Comparison of ENCODE assay signal across 23 cellular contexts in the genomic region with DNA sequence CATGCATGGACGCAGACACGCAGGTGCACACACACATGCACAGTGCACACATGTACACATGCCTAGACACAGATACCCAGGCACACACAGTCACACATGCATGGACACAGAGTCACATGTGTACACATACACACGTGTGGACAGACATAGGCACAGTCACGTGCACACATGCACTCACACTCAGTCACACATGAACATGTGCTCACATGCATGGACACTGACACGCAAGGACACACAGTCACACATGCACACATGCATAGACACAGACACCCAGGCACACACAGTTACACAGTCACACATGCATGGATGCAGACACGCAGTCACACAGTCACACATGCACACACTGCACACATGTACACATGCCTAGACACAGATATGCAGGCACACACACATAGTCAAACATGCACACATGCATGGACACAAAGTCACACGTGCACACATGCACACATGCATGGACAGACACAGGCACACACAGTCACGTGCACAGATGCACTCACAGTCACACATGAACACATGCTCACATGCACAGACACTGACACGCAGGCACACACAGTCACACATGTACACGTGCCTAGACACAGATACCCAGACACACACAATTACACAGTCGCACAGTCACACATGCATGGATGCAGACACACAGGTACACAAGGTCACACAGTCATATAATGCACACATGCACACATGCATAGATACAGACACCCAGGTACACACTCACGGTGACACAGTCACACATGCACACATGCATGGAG. TPM values are rescaled to one million over a fixed set of nuclear protein-coding genes. Genes with fewer than 3 reads are reported as not detected.
DNase-seq lines count a peak whose midpoint lies in the region; ATAC-seq, FAIRE-seq and TF ChIP-seq lines count a peak whose summit lies in the region.
"Had no signal": no experiment of that assay in that cellular context is flagged by ENCODE, and none has a peak within 500 bp of the region (broad histone marks: within the 10 kb centered on the region; RNA-seq: fewer than 3 reads in every experiment).

No MANE protein-coding gene starts in this region.

- H3K4me3 ChIP-seq in CD8-positive, alpha-beta T cell (ENCODE audit: low read depth, low read length) = no peak overlapping the region
- no peak overlapping the region for H3K4me3 ChIP-seq in endothelial cell of umbilical vein (replicated peaks in 1 of 3; ENCODE audit: insufficient read depth in 1 of 3, low read depth in 1 of 3, low read length in 3 of 3)
- H3K4me3 ChIP-seq: BLaER1 treated with 17β-estradiol and CSF1 and Interleukin-3, amounts not matched to agents 10 nM and 100 nM; SJCRH30 had no signal

- no peaks in the 10 kb centered on the region for H3K23me2 ChIP-seq in H9 (ENCODE audit: insufficient read length, low read depth, low read length, poor library complexity, severe bottlenecking)

- DNase-seq in CD8-positive, alpha-beta T cell = peak in 1 of 7 experiments; percentile 2
- DNase-seq in H9 (no peak), endothelial cell of umbilical vein (ENCODE audit: low read depth, low spot score) (no peak), posterior vena cava (ENCODE audit: low spot score) (peak; percentile 20), 8988T (no peak), medulla oblongata (ENCODE audit: extremely low spot score) (no peak)
- DNase-seq in effector CD4-positive, alpha-beta T cell = no peak
- DNase-seq: ACHN; CD4-positive, alpha-beta memory T cell; H7; HFFc6; KG1; NCI-H1092 treated with DMSO at 0.1 percent for 48 hours; NCI-H1436 treated with DMSO at 0.1 percent for 48 hours; NCI-H2029; NCI-H226; NCI-H510A treated with DMSO at 0.1 percent for 48 hours; NCI-H748 treated with DMSO at 0.1 percent for 48 hours; NK-92 treated with Interleukin-12 subunit alpha and Interleukin-12 subunit beta, amount 100 ng/mL, for 24 hours; SJCRH30 had no signal

- dilution Hi-C loops in endothelial cell of umbilical vein (cut with MboI; ENCODE audit: extremely low pct_ligation_motif_present, low sequenced_read_pairs) = no loop called here

- POLR2A ChIA-PET in CD8-positive, alpha-beta T cell (lab: Charles Lee) = no interaction called here
- POLR2A ChIA-PET in endothelial cell of umbilical vein (lab: Charles Lee) = no interaction called here

- no peaks in the 10 kb centered on the region for H3K27me3 Mint-ChIP-seq in CD8-positive, alpha-beta T cell (ENCODE audit: low read depth)
- no peaks in the 10 kb centered on the region; the same call in 1 of the 2 replicates for H3K27me3 Mint-ChIP-seq in H9 (ENCODE audit: low read depth)
- H3K27me3 Mint-ChIP-seq: CD4-positive, alpha-beta memory T cell had no signal

- no peak overlapping the region for H2AFZ ChIP-seq in H9 (ENCODE audit: low read length)
- no peak overlapping the region for H2AFZ ChIP-seq in endothelial cell of umbilical vein (ENCODE audit: low read depth, low read length)

- no peak overlapping the region for H2AK5ac ChIP-seq in H9 (ENCODE audit: insufficient read length, low read length)

- no peak for ATAC-seq in CD8-positive, alpha-beta T cell

- no peak overlapping the region for H2BK15ac ChIP-seq in H9 (ENCODE audit: low read depth, low read length)

- H3K9ac ChIP-seq in H9 (ENCODE audit: extremely low read depth, insufficient read length, low read length) (no peak overlapping the region), endothelial cell of umbilical vein (replicated peaks; ENCODE audit: extremely low read depth, insufficient read depth, low read length) (no peak overlapping the region)
- H3K9ac ChIP-seq: BLaER1 treated with 17β-estradiol and CSF1 and Interleukin-3, amounts not matched to agents 10 nM and 100 nM had no signal

- no peak overlapping the region for H4K91ac ChIP-seq in H9 (ENCODE audit: insufficient read length, low read depth, low read length)

- no peak overlapping the region for H2BK12ac ChIP-seq in H9 (ENCODE audit: insufficient read length, low read depth, low read length)

- H4K20me1 ChIP-seq in H9 (ENCODE audit: control insufficient read depth, insufficient read depth, insufficient read length) (peaks cover 7% of the 10 kb centered on the region), endothelial cell of umbilical vein (replicated peaks; ENCODE audit: control insufficient read depth, extremely low read depth, insufficient read depth, low read length) (no peaks in the 10 kb centered on the region)
- H4K20me1 ChIP-seq: BLaER1 treated with 17β-estradiol and CSF1 and Interleukin-3, amounts not matched to agents 10 nM and 100 nM had no signal

- H3K9me1 ChIP-seq in endothelial cell of umbilical vein (replicated peaks; ENCODE audit: control insufficient read depth, extremely low read depth, insufficient read depth, low read length) = no peaks in the 10 kb centered on the region

- intact Hi-C loops in CD8-positive, alpha-beta T cell (cut with DNase I, micrococcal nuclease) = no loop called here
- intact Hi-C loops in endothelial cell of umbilical vein (cut with micrococcal nuclease) = no loop called here
- intact Hi-C loops in posterior vena cava (cut with DNase I) = no loop called here

- H3K27ac Mint-ChIP-seq in CD8-positive, alpha-beta T cell = peak overlapping the region; percentile 41
- peak overlapping the region in 1 of 3 experiments; percentile 5; a peak in 2 of 7 replicates for H3K27ac Mint-ChIP-seq in H9
- H3K27ac Mint-ChIP-seq: CD4-positive, alpha-beta memory T cell; HFFc6 had no signal

- no peak overlapping the region for H3K4me2 ChIP-seq in H9 (ENCODE audit: insufficient read depth, insufficient read length, low read length)
- no peak overlapping the region for H3K4me2 ChIP-seq in endothelial cell of umbilical vein (ENCODE audit: insufficient read depth, low read length)
- H3K4me2 ChIP-seq: BLaER1 treated with 17β-estradiol and CSF1 and Interleukin-3, amounts not matched to agents 10 nM and 100 nM had no signal

- no peak overlapping the region for H3K14ac ChIP-seq in H9 (ENCODE audit: insufficient read depth, low read length)

- no TSS peak for BruUV-seq in endothelial cell of umbilical vein (replicated peaks; lab: Mats Ljungman, UMichigan)

- H3T11ph ChIP-seq in H9 (ENCODE audit: low read length) = no peak overlapping the region

- H3K4me3 Mint-ChIP-seq in CD8-positive, alpha-beta T cell = no peak overlapping the region
- no peak overlapping the region for H3K4me3 Mint-ChIP-seq in H9
- H3K4me3 Mint-ChIP-seq: HFFc6 had no signal

- no peaks in the 10 kb centered on the region for H3K9me3 ChIP-seq in CD8-positive, alpha-beta T cell (ENCODE audit: low read length)
- H3K9me3 ChIP-seq in H9 (ENCODE audit: control insufficient read depth, low read depth, low read length) (no peaks in the 10 kb centered on the region), endothelial cell of umbilical vein (replicated peaks; ENCODE audit: control insufficient read depth, insufficient read depth, low read length) (no peaks in the 10 kb centered on the region)
- H3K9me3 ChIP-seq: SJCRH30 had no signal

- H3K23ac ChIP-seq in H9 (ENCODE audit: insufficient read length, low read depth, low read length) = peak overlapping the region; percentile 9

- H3K36me3 Mint-ChIP-seq in CD8-positive, alpha-beta T cell = no peaks in the 10 kb centered on the region
- peaks cover 0 to 4% (median 0%) of the 10 kb centered on the region in 3 experiments; a peak in 1 of 7 replicates for H3K36me3 Mint-ChIP-seq in H9 (ENCODE audit: insufficient read depth in 1 of 3, low read depth in 3 of 3)
- H3K36me3 Mint-ChIP-seq: CD4-positive, alpha-beta memory T cell had no signal

- TF ChIP-seq POLR2A in endothelial cell of umbilical vein (IDR thresholded peaks at IDR 0.05; ENCODE audit: low read depth, low read length) = no peak

- peak overlapping the region; percentile 5 for H3K56ac ChIP-seq in H9 (ENCODE audit: insufficient read length, low read depth, low read length)

- H3K79me2 ChIP-seq in H9 (ENCODE audit: insufficient read depth, low read length) (no peaks in the 10 kb centered on the region), endothelial cell of umbilical vein (ENCODE audit: control insufficient read depth, insufficient read depth, low read length) (no peaks in the 10 kb centered on the region)

- no peak overlapping the region for H3K4ac ChIP-seq in H9 (ENCODE audit: low read depth, low read length)

- H3K79me1 ChIP-seq in H9 (ENCODE audit: insufficient read depth, low read depth, low read length, poor library complexity, severe bottlenecking) = no peaks in the 10 kb centered on the region

- no peak overlapping the region for H3K18ac ChIP-seq in H9 (ENCODE audit: insufficient read length, low read depth, low read length)

- no peaks in the 10 kb centered on the region for H3K36me3 ChIP-seq in CD8-positive, alpha-beta T cell (ENCODE audit: insufficient read depth, low read length)
- no peaks in the 10 kb centered on the region for H3K36me3 ChIP-seq in endothelial cell of umbilical vein (ENCODE audit: control insufficient read depth in 2 of 2, extremely low read depth in 1 of 2, insufficient read depth in 2 of 2, low read length in 2 of 2)
- H3K36me3 ChIP-seq: BLaER1 treated with 17β-estradiol and CSF1 and Interleukin-3, amounts not matched to agents 10 nM and 100 nM; SJCRH30 had no signal

- H3K27me3 ChIP-seq in CD8-positive, alpha-beta T cell (ENCODE audit: insufficient read depth, low read length) = no peaks in the 10 kb centered on the region
- H3K27me3 ChIP-seq in H9 (ENCODE audit: insufficient read depth, low read length) (no peaks in the 10 kb centered on the region), endothelial cell of umbilical vein (ENCODE audit: control insufficient read depth in 2 of 2, insufficient read depth in 2 of 2, low read length in 2 of 2) (no peaks in the 10 kb centered on the region)
- H3K27me3 ChIP-seq: BLaER1 treated with 17β-estradiol and CSF1 and Interleukin-3, amounts not matched to agents 10 nM and 100 nM; SJCRH30 had no signal

- CTCF ChIA-PET in CD8-positive, alpha-beta T cell (lab: Charles Lee) = no interaction called here
- CTCF ChIA-PET in endothelial cell of umbilical vein (lab: Charles Lee) = no interaction called here

- H2BK120ac ChIP-seq in H9 (ENCODE audit: low read depth, low read length, poor library complexity, severe bottlenecking) = no peak overlapping the region

- no peak overlapping the region for H2BK20ac ChIP-seq in H9 (ENCODE audit: low read depth, low read length, poor library complexity, severe bottlenecking)

- no CpG with 5 or more reads among the region's 12 CpGs for WGBS in H9 (ENCODE audit: extremely low coverage, insufficient read length, low lambda C conversion rate)

- no peak overlapping the region for H2BK5ac ChIP-seq in H9 (ENCODE audit: insufficient read length, low read length)

- no peak overlapping the region for H3K27ac ChIP-seq in CD8-positive, alpha-beta T cell (ENCODE audit: low read depth, low read length)
- H3K27ac ChIP-seq in H9 (ENCODE audit: insufficient read length, low read depth, low read length) = no peak overlapping the region
- H3K27ac ChIP-seq in endothelial cell of umbilical vein (ENCODE audit: insufficient read depth, low read depth, low read length) = no peak overlapping the region
- H3K27ac ChIP-seq: BLaER1 treated with 17β-estradiol and CSF1 and Interleukin-3, amounts not matched to agents 10 nM and 100 nM; SJCRH30 had no signal

- H3K9me3 Mint-ChIP-seq in CD8-positive, alpha-beta T cell = no peaks in the 10 kb centered on the region
- peaks cover 13 to 29% of the 10 kb centered on the region in 2 experiments; a peak in 4 of 5 replicates for H3K9me3 Mint-ChIP-seq in H9

- no peak for FAIRE-seq in endothelial cell of umbilical vein (lab: Jason Lieb, UNC)
- FAIRE-seq: GM19239 had no signal

- H3K4me1 Mint-ChIP-seq in CD8-positive, alpha-beta T cell (ENCODE audit: low read depth) = no peaks in the 10 kb centered on the region
- no peaks in the 10 kb centered on the region for H3K4me1 Mint-ChIP-seq in H9

- peak overlapping the region; percentile 22 for H4K8ac ChIP-seq in H9 (replicated peaks; ENCODE audit: insufficient read length, low read depth, low read length)

- H4K5ac ChIP-seq in H9 (ENCODE audit: insufficient read length, low read depth, low read length) = peak overlapping the region; percentile 9

- H3K4me1 ChIP-seq in CD8-positive, alpha-beta T cell (ENCODE audit: insufficient read depth, low read length) = no peaks in the 10 kb centered on the region
- H3K4me1 ChIP-seq in H9 (ENCODE audit: insufficient read depth, low read length) = peaks cover 2% of the 10 kb centered on the region; the same call in 1 of the 2 replicates
- no peaks in the 10 kb centered on the region for H3K4me1 ChIP-seq in endothelial cell of umbilical vein (ENCODE audit: control insufficient read depth, extremely low read depth, insufficient read depth, low read length)
- H3K4me1 ChIP-seq: BLaER1 treated with 17β-estradiol and CSF1 and Interleukin-3, amounts not matched to agents 10 nM and 100 nM; SJCRH30 had no signal

- TF ChIP-seq CTCF in CD8-positive, alpha-beta T cell (IDR thresholded peaks at IDR 0.05) = no peak
- TF ChIP-seq CTCF in H9 (conservative IDR thresholded peaks at IDR 0.05) = no peak
- no peak for TF ChIP-seq CTCF in endothelial cell of umbilical vein (IDR thresholded peaks at IDR 0.05; ENCODE audit: extremely low read depth in 1 of 2, insufficient read depth in 1 of 2, low read depth in 1 of 2, low read length in 2 of 2)

RNA-seq across cellular contexts. Expression of a gene that starts 16.8 kb away (rescaled TPM):
- total RNA-seq in CD8-positive, alpha-beta T cell = not detected
- not detected in 2 replicates for total RNA-seq in H9 (2021)
- total RNA-seq in endothelial cell of umbilical vein = not detected in 2 replicates
- polyA plus RNA-seq in endothelial cell of umbilical vein = not detected in 2 replicates
- polyA plus RNA-seq in endothelial cell of umbilical vein (2011; cell fraction: cytosol; rRNA removed) = not detected in 2 replicates
- not detected in 2 replicates for polyA plus RNA-seq in endothelial cell of umbilical vein (2011; cell fraction: nucleus; rRNA removed)
- polyA plus RNA-seq in endothelial cell of umbilical vein (2012) = 0.01 TPM in 1 of 2 replicates, not detected in the other
- polyA minus RNA-seq in endothelial cell of umbilical vein = not detected in 2 replicates
- polyA minus RNA-seq in endothelial cell of umbilical vein (2011; cell fraction: cytosol; rRNA and poly(A)+ RNA removed) = not detected
- polyA minus RNA-seq in endothelial cell of umbilical vein (2011; cell fraction: nucleus; rRNA and poly(A)+ RNA removed) = not detected in 2 replicates
- under 1 TPM in 1 of 2 donors, not detected in 1; 0.05 TPM for total RNA-seq in posterior vena cava
- total RNA-seq: CD4-positive, alpha-beta memory T cell; G401; H7 had no signal
- polyA plus RNA-seq: CD4-positive, alpha-beta memory T cell had no signal

RNA-seq across cellular contexts. Expression of a gene that starts 55.0 kb away (rescaled TPM):
- total RNA-seq in CD8-positive, alpha-beta T cell = not detected
- total RNA-seq in H9 (2021) (not detected in 2 replicates), endothelial cell of umbilical vein (not detected in 2 replicates), posterior vena cava (not detected)
- polyA plus RNA-seq in endothelial cell of umbilical vein = not detected in 2 replicates
- polyA plus RNA-seq in endothelial cell of umbilical vein (2011; cell fraction: cytosol; rRNA removed) = not detected in 2 replicates
- polyA plus RNA-seq in endothelial cell of umbilical vein (2011; cell fraction: nucleus; rRNA removed) = not detected in 2 replicates
- polyA plus RNA-seq in endothelial cell of umbilical vein (2012) = 0.11 and 0.27 TPM in 2 replicates
- not detected in 2 replicates for polyA minus RNA-seq in endothelial cell of umbilical vein
- polyA minus RNA-seq in endothelial cell of umbilical vein (2011; cell fraction: cytosol; rRNA and poly(A)+ RNA removed) = not detected
- polyA minus RNA-seq in endothelial cell of umbilical vein (2011; cell fraction: nucleus; rRNA and poly(A)+ RNA removed) = not detected in 2 replicates
- total RNA-seq: CD4-positive, alpha-beta memory T cell; G401; H7; HFFc6; SJCRH30 had no signal
